1 cellular context compared by ENCODE assay signal in genomic region chr3:60870396-60870795, GRCh38.
TF ChIP-seq lines count a peak whose summit lies in the region.

No MANE protein-coding gene starts in this region.

TF ChIP-seq in GM23338, 12 proteins besides CTCF, POLR2A, EP300 and RAD21 (continued from another document):
- TF ChIP-seq ZNF462 (CRISPR knock-in tag; IDR thresholded peaks at IDR 0.05) (no peak), STAT1 (IDR thresholded peaks at IDR 0.05; ENCODE audit: unreplicated experiment) (no peak), JUNB (IDR thresholded peaks at IDR 0.05; ENCODE audit: unreplicated experiment) (no peak), EZH2phosphoT487 (IDR thresholded peaks at IDR 0.05; ENCODE audit: unreplicated experiment) (no peak), ETS1 (IDR thresholded peaks at IDR 0.05) (no peak), EZH2 (IDR thresholded peaks at IDR 0.05; ENCODE audit: low read depth, unreplicated experiment) (no peak), POLR2AphosphoS5 (IDR thresholded peaks at IDR 0.05; ENCODE audit: low read depth) (no peak)
TF ChIP-seq in GM23338: peak in this region for 0.
